ENCODE assay signal across 10 cellular contexts in genomic region chr18:12652861-12653401, GRCh38. TPM values are rescaled to one million over a fixed set of nuclear protein-coding genes. Genes with fewer than 3 reads are reported as not detected.
A peak's percentile ranks its signal among the peaks of the same experiment; 100 is the strongest.
DNase-seq lines count a peak whose midpoint lies in the region; ATAC-seq and TF ChIP-seq lines count a peak whose summit lies in the region.
"Had no signal": no experiment of that assay in that cellular context is flagged by ENCODE, and none has a peak within 500 bp of the region (broad histone marks: within the 10 kb centered on the region; RNA-seq: fewer than 3 reads in every experiment).

No MANE protein-coding gene starts in this region.

- intact Hi-C loops in left lung (cut with DNase I): no loop called here

- H3K36me3 ChIP-seq in fibroblast of lung (ENCODE audit: control insufficient read depth, insufficient read depth, low read length) (no peaks in the 10 kb centered on the region), left lung (peaks cover 0 to 4% of the 10 kb centered on the region in 2 donors)
- H3K36me3 ChIP-seq: suprapubic skin had no signal

- DNase-seq in activated T-cell treated with anti-CD3 and anti-CD28 coated beads, Interleukin-2, amount 50 U/mL, for 48 hours: peak; percentile 35 to 44
- no peak for DNase-seq in activated T-cell treated with anti-CD3 and anti-CD28 coated beads, Interleukin-2, amount 50 U/mL, for 1 hour
- DNase-seq in fibroblast of lung (ENCODE audit: low read depth in 2 of 2): peak; percentile 40 to 71
- peak; percentile 15 for DNase-seq in stimulated activated naive CD8-positive, alpha-beta T cell treated with anti-CD3 and anti-CD28 coated beads, Interleukin-15, Interleukin-2, amounts not matched to agents 100 U/mL and 50 U/mL, for 24 hours
- no peak for DNase-seq in left lung
- DNase-seq: T-helper 17 cell had no signal

- H3K27ac ChIP-seq in fibroblast of lung (ENCODE audit: insufficient read depth, low read length): no peak overlapping the region
- no peak overlapping the region for H3K27ac ChIP-seq in left lung

- H3K4me2 ChIP-seq in fibroblast of lung (ENCODE audit: extremely low read depth, insufficient read depth, low read length): peak overlapping the region; percentile 47

- H2AFZ ChIP-seq in fibroblast of lung (ENCODE audit: low read length): no peak overlapping the region

- H3K4me3 ChIP-seq in fibroblast of lung (replicated peaks in 1 of 4; ENCODE audit: control extremely low read depth in 1 of 4, insufficient read depth in 1 of 4, low read depth in 3 of 4, low read length in 4 of 4) (peak overlapping the region in 1 of 4 experiments; percentile 6), left lung (no peak overlapping the region)
- H3K4me3 ChIP-seq: suprapubic skin had no signal

- no peaks in the 10 kb centered on the region for H4K20me1 ChIP-seq in fibroblast of lung (ENCODE audit: control insufficient read depth, extremely low read depth, insufficient read depth, low read length)

- TF ChIP-seq CTCF in fibroblast of lung (conservative IDR thresholded peaks at IDR 0.05 in 1 of 2, IDR thresholded peaks at IDR 0.05 in 1 of 2; ENCODE audit: low read depth in 1 of 2, low read length in 2 of 2) (no peak), left lung (IDR thresholded peaks at IDR 0.05) (no peak)

- ATAC-seq in SK-N-SH treated with all-trans-retinoic acid at 6 μM for 48 hours: peak; percentile 69
- ATAC-seq in stimulated activated naive CD8-positive, alpha-beta T cell treated with anti-CD3 and anti-CD28 coated beads, Interleukin-15, Interleukin-2, amounts not matched to agents 100 U/mL and 50 U/mL, for 24 hours: peak; percentile 61
- no peak for ATAC-seq in HG02763 (IDR thresholded peaks at IDR 0.05; ENCODE audit: unreplicated experiment)
- ATAC-seq in GM19023 (IDR thresholded peaks at IDR 0.05; ENCODE audit: unreplicated experiment): no peak
- no peak for ATAC-seq in left lung
- ATAC-seq: T-helper 17 cell had no signal

- H3K9me3 ChIP-seq in fibroblast of lung (ENCODE audit: control insufficient read depth, insufficient read depth, low read depth, low read length) (no peaks in the 10 kb centered on the region), left lung (no peaks in the 10 kb centered on the region)
- H3K9me3 ChIP-seq: suprapubic skin had no signal

- no peak overlapping the region for H3K9ac ChIP-seq in fibroblast of lung (ENCODE audit: insufficient read depth, low read length)

- peaks cover 62% of the 10 kb centered on the region for H3K79me2 ChIP-seq in fibroblast of lung (ENCODE audit: control insufficient read depth, insufficient read depth, low read length)

- H3K4me1 ChIP-seq in fibroblast of lung (ENCODE audit: control insufficient read depth, extremely low read depth, insufficient read depth, low read length) (peaks cover 2% of the 10 kb centered on the region), left lung (peaks cover 13 to 29% of the 10 kb centered on the region in 2 donors)

- H3K27me3 ChIP-seq in fibroblast of lung (ENCODE audit: control insufficient read depth, insufficient read depth, low read length) (no peaks in the 10 kb centered on the region), left lung (peaks cover 0 to 16% of the 10 kb centered on the region in 2 donors)
- H3K27me3 ChIP-seq: suprapubic skin had no signal

TF ChIP-seq in SK-N-SH treated with all-trans-retinoic acid at 6 μM for 48 hours, 23 proteins besides CTCF, POLR2A, EP300 and RAD21:
- TF ChIP-seq ISL1 (CRISPR knock-in tag; IDR thresholded peaks at IDR 0.05): peak; percentile 36; the same call in 1 of the 2 replicates
- TF ChIP-seq GLIS3 (CRISPR knock-in tag; IDR thresholded peaks at IDR 0.05): no peak
- TF ChIP-seq TSHZ2 (CRISPR knock-in tag; IDR thresholded peaks at IDR 0.05): no peak
- TF ChIP-seq TCF4 (CRISPR knock-in tag; IDR thresholded peaks at IDR 0.05; ENCODE audit: borderline replicate concordance): peak; percentile 61
- no peak for TF ChIP-seq SNAI2 (CRISPR knock-in tag; IDR thresholded peaks at IDR 0.05)

RNA-seq across cellular contexts. Expression of gene SPIRE1, which starts 5.0 kb away (rescaled TPM):
- total RNA-seq in fibroblast of lung (28.8 and 31.0 TPM in 2 replicates), left lung (10 to 100 TPM; 43.8 to 50.4 TPM)
- 16.5 and 19.0 TPM in 2 replicates for polyA plus RNA-seq in fibroblast of lung
- polyA plus RNA-seq in fibroblast of lung (2012): 13.0 and 13.7 TPM in 2 replicates
- polyA minus RNA-seq in fibroblast of lung (ENCODE audit: low replicate concordance): 7.4 and 16.3 TPM in 2 replicates

RNA-seq across cellular contexts. Expression of gene CEP76, which starts 49.6 kb away (rescaled TPM):
- total RNA-seq in fibroblast of lung (8.1 and 8.5 TPM in 2 replicates), left lung (1 to 10 TPM; 5.2 TPM)
- polyA plus RNA-seq in fibroblast of lung: 5.2 and 7.5 TPM in 2 replicates
- 3.3 and 4.3 TPM in 2 replicates for polyA plus RNA-seq in fibroblast of lung (2012)
- polyA minus RNA-seq in fibroblast of lung (ENCODE audit: low replicate concordance): 1.8 TPM in 1 of 2 replicates, not detected in the other

RNA-seq across cellular contexts. Expression of gene PSMG2, which starts 49.9 kb away (rescaled TPM):
- total RNA-seq in fibroblast of lung: 72.8 and 74.5 TPM in 2 replicates
- 78.7 and 79.4 TPM in 2 replicates for polyA plus RNA-seq in fibroblast of lung
- 65.4 and 79.1 TPM in 2 replicates for polyA plus RNA-seq in fibroblast of lung (2012)
- 11.2 and 30.5 TPM in 2 replicates for polyA minus RNA-seq in fibroblast of lung (ENCODE audit: low replicate concordance)
- 10 to 100 TPM; 63.0 to 69.5 TPM for total RNA-seq in left lung

Comparison
In these comparisons a context has a peak if more than half of its experiments do, and no peak if none do; other contexts are left out.
1. DNase-seq: peak in activated T-cell treated with anti-CD3 and anti-CD28 coated beads, Interleukin-2, amount 50 U/mL, for 48 hours (2 of 2), fibroblast of lung (2 of 2) and stimulated activated naive CD8-positive, alpha-beta T cell treated with anti-CD3 and anti-CD28 coated beads, Interleukin-15, Interleukin-2, amounts not matched to agents 100 U/mL and 50 U/mL, for 24 hours (single experiment); none in activated T-cell treated with anti-CD3 and anti-CD28 coated beads, Interleukin-2, amount 50 U/mL, for 1 hour (single experiment) and left lung (0 of 2).
2. ATAC-seq: peak in SK-N-SH treated with all-trans-retinoic acid at 6 μM for 48 hours (single experiment) and stimulated activated naive CD8-positive, alpha-beta T cell treated with anti-CD3 and anti-CD28 coated beads, Interleukin-15, Interleukin-2, amounts not matched to agents 100 U/mL and 50 U/mL, for 24 hours (single experiment); none in HG02763 (single experiment), GM19023 (single experiment) and left lung (single experiment).